9 cellular contexts compared by ENCODE assay signal in the genomic region with DNA sequence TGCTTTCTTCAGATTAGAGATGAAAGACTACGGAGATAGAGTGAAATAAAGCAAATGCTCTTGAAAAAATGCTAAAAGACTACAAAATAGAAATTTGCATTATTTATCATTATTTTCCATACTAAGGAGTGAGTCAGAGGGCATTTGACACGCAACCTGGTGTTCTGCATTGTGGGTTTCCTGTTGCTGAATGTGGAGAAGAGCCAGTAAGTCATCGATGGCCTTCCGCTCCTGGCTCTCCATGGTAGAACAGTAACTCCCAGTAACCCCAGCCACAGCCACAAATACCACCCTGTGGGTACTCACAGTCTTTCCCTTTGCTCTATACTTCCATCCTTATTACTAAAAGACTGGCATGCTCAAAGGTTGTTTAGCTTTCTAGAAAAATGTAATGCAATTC.
DNase-seq lines count a peak whose midpoint lies in the region; ATAC-seq and TF ChIP-seq lines count a peak whose summit lies in the region.
"Had no signal": no experiment of that assay in that cellular context is flagged by ENCODE, and none has a peak within 500 bp of the region (broad histone marks: within the 10 kb centered on the region; RNA-seq: fewer than 3 reads in every experiment).

No MANE protein-coding gene starts in this region.

- no peak for TF ChIP-seq CTCF in fibroblast of pulmonary artery (IDR thresholded peaks at IDR 0.05; ENCODE audit: low read length, missing control alignments)

- peak overlapping the region; percentile 36 for H3K4me3 Mint-ChIP-seq in T-helper 17 cell

- H3K4me1 Mint-ChIP-seq in T-helper 17 cell: peaks cover 11% of the 10 kb centered on the region

- DNase-seq in T-helper 17 cell (no peak), fibroblast of pulmonary artery (ENCODE audit: low read depth) (peak; percentile 29), DMS79 treated with DMSO at 0.1 percent for 48 hours (lab: John Stamatoyannopoulos, UW) (no peak), NCI-H187 treated with DMSO at 0.1 percent for 48 hours (lab: John Stamatoyannopoulos, UW) (no peak), HuH-7 (ENCODE audit: low spot score) (no peak), germinal center (ENCODE audit: low spot score) (no peak)

- no peaks in the 10 kb centered on the region for H3K27me3 Mint-ChIP-seq in T-helper 17 cell

- no peak overlapping the region for H3K4me3 ChIP-seq in fibroblast of pulmonary artery (replicated peaks; ENCODE audit: low read depth, low read length)
- H3K4me3 ChIP-seq: SJSA1 had no signal

- peak overlapping the region; percentile 37 for H3K27ac Mint-ChIP-seq in T-helper 17 cell

- no peaks in the 10 kb centered on the region for H3K9me3 ChIP-seq in T-helper 17 cell (ENCODE audit: control insufficient read depth, low read length, poor library complexity, severe bottlenecking)
- H3K9me3 ChIP-seq: SJSA1 had no signal

- H3K36me3 Mint-ChIP-seq in T-helper 17 cell (ENCODE audit: low read depth): peaks cover 2% of the 10 kb centered on the region

- ATAC-seq in GM19035 (IDR thresholded peaks at IDR 0.05; ENCODE audit: unreplicated experiment) (peak; percentile 71), HG03025 (IDR thresholded peaks at IDR 0.05; ENCODE audit: low FRiP score, unreplicated experiment) (peak; percentile 73), T-helper 17 cell (peak; percentile 60)
